In the genomic region with DNA sequence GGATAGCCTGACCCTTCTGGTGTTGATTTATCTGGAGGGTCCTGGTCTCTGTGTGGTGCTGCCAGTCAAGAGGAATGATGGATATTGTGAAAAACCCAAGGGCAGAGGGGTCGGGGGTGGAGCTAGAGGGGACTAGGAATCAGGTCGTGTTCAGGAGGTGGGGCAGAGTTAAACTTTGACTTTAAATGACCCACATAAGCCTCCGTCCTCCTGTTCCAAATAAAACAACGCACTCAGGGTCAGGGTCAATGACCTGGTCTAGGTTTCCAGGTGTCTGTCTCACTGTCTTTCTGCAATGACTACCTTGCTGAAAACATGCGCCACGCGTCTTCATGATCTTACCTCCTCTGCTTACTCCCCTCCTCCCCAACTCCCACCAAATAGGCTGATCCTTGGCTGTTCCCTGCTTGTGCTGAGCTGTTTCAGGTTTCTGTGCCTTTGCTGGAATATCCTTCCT, we compare ENCODE assay signal across 25 cellular contexts. TPM values are rescaled to one million over a fixed set of nuclear protein-coding genes. Genes with fewer than 3 reads are reported as not detected.
DNase-seq lines count a peak whose midpoint lies in the region; ATAC-seq, FAIRE-seq and TF ChIP-seq lines count a peak whose summit lies in the region.
"Had no signal": no experiment of that assay in that cellular context is flagged by ENCODE, and none has a peak within 500 bp of the region (broad histone marks: within the 10 kb centered on the region; RNA-seq: fewer than 3 reads in every experiment).

No MANE protein-coding gene starts in this region.

- intact Hi-C loops in K562 (cut with micrococcal nuclease) (no loop called here), right lobe of liver (cut with DNase I) (no loop called here)

- no peak for FAIRE-seq in K562 (lab: Jason Lieb, UNC)
- FAIRE-seq: G401.6, GM12892 had no signal

- ATAC-seq in K562 (no peak), right lobe of liver (peak; percentile 58 to 76 (median 68)), GM18870 (IDR thresholded peaks at IDR 0.05; ENCODE audit: unreplicated experiment) (no peak)

- H3K79me2 ChIP-seq in K562 (ENCODE audit: control insufficient read depth, insufficient read depth, low read length) (no peaks in the 10 kb centered on the region), smooth muscle cell (ENCODE audit: low read depth) (no peaks in the 10 kb centered on the region)

- peaks cover 2% of the 10 kb centered on the region for H3K36me3 Mint-ChIP-seq in chondrocyte (ENCODE audit: low read depth)
- H3K36me3 Mint-ChIP-seq: CD8-positive, alpha-beta memory T cell had no signal

- TF ChIP-seq POLR2A in K562 (conservative IDR thresholded peaks at IDR 0.05) = no peak
- TF ChIP-seq POLR2A in right lobe of liver (IDR thresholded peaks at IDR 0.05) = no peak

- in situ Hi-C loops in Caki2 (cut with HindIII; ENCODE audit: low pct_unique_long_range_greater_than_20kb, low sequenced_read_pairs) (no loop called here), K562 (cut with MboI) (no loop called here)

- no peak overlapping the region for H3K4me2 ChIP-seq in K562 (ENCODE audit: insufficient read depth, low read length)
- peak overlapping the region; percentile 50 for H3K4me2 ChIP-seq in smooth muscle cell

- H4K20me1 ChIP-seq in K562 (replicated peaks; ENCODE audit: control insufficient read depth, insufficient read depth, low read length) (no peaks in the 10 kb centered on the region), smooth muscle cell (ENCODE audit: low read depth) (no peaks in the 10 kb centered on the region)

- no peak overlapping the region for H3K27ac Mint-ChIP-seq in chondrocyte (ENCODE audit: unreplicated experiment)
- H3K27ac Mint-ChIP-seq: HFFc6 had no signal

- H3K27ac ChIP-seq in K562 (ENCODE audit: extremely low read depth, low read depth, low read length) (no peak overlapping the region), right lobe of liver (peak overlapping the region in 2 of 3 donors; percentile 39 to 74), smooth muscle cell (ENCODE audit: low read depth) (peak overlapping the region; percentile 93)
- H3K27ac ChIP-seq: HL-60 had no signal

- no TSS peak for BruUV-seq in K562 (replicated peaks; lab: Mats Ljungman, UMichigan)

- TF ChIP-seq EP300 in K562 (IDR thresholded peaks at IDR 0.05; ENCODE audit: low read length) = no peak

- H3K27me3 ChIP-seq in K562 (ENCODE audit: control insufficient read depth in 2 of 2, insufficient read depth in 2 of 2, low read length in 2 of 2) (peaks cover 19 to 41% of the 10 kb centered on the region in 2 experiments; a peak in 4 of 5 replicates), right lobe of liver (no peaks in the 10 kb centered on the region), smooth muscle cell (ENCODE audit: low read depth) (no peaks in the 10 kb centered on the region)

- H3K27me3 Mint-ChIP-seq in chondrocyte (ENCODE audit: low read depth) = no peaks in the 10 kb centered on the region

- no peak overlapping the region for H3K4me3 ChIP-seq in K562
- peak overlapping the region in 2 of 3 donors; percentile 62 to 72 for H3K4me3 ChIP-seq in right lobe of liver
- H3K4me3 ChIP-seq in smooth muscle cell = no peak overlapping the region

- DNase-seq in Caki2 (ENCODE audit: low read depth) (peak; percentile 40), K562 (ENCODE audit: extremely low read depth in 1 of 4, low spot score in 3 of 4) (no peak), right lobe of liver (peak; percentile 55 to 93 (median 82)), smooth muscle cell (lab: John Stamatoyannopoulos, UW; ENCODE audit: unreplicated experiment) (no peak), chondrocyte (ENCODE audit: low spot score) (no peak), Ammon's horn (ENCODE audit: low spot score) (no peak), NCI-H345 treated with DMSO at 0.1 percent for 48 hours (lab: John Stamatoyannopoulos, UW; ENCODE audit: unreplicated experiment) (no peak)
- DNase-seq: 8988T; C1 segment of cervical spinal cord; CD8-positive, alpha-beta memory T cell; HFFc6; IMR-90; NCI-H1417 treated with DMSO at 0.1 percent for 48 hours; NCI-H187; NCI-H446 treated with DMSO at 0.1 percent for 48 hours; NCI-H526 treated with DMSO at 0.1 percent for 48 hours; Right ventricle myocardium superior had no signal

- POLR2A ChIA-PET in K562 (lab: Yijun Ruan, JAX) = interaction anchor here (1.0 to 2.0 kb wide), 2 partner anchors 10 to 20 kb away, joined by 3 to 6 read pairs; no protein-coding TSS in a partner anchor

- H3K9me1 ChIP-seq in K562 (ENCODE audit: control insufficient read depth, insufficient read depth, low read length) = no peaks in the 10 kb centered on the region

- H2AFZ ChIP-seq in K562 (ENCODE audit: low read depth, low read length) (no peak overlapping the region), smooth muscle cell (ENCODE audit: low read depth) (no peak overlapping the region)

- H3K4me1 ChIP-seq in K562 (replicated peaks in 1 of 2; ENCODE audit: control insufficient read depth in 2 of 2, insufficient read depth in 2 of 2, low read length in 2 of 2) = peaks cover 0 to 5% of the 10 kb centered on the region in 2 experiments; a peak in 1 of 5 replicates
- peaks cover 0 to 45% (median 16%) of the 10 kb centered on the region in 4 donors for H3K4me1 ChIP-seq in right lobe of liver
- no peaks in the 10 kb centered on the region for H3K4me1 ChIP-seq in smooth muscle cell (ENCODE audit: low read depth)

- 11% methylated on average over 7 of the region's 7 CpGs for WGBS in K562 (ENCODE audit: insufficient coverage, low coverage, missing lambda C conversion rate)
- 26% methylated on average over 5 of the region's 7 CpGs for WGBS in right lobe of liver (ENCODE audit: insufficient coverage, low coverage, low lambda C conversion rate, missing lambda C conversion rate)
- WGBS in smooth muscle cell (ENCODE audit: low lambda C conversion rate) = 85% methylated on average over 7 of the region's 7 CpGs

- no peak overlapping the region; a peak in 1 of 4 replicates for H3K9ac ChIP-seq in K562 (ENCODE audit: insufficient read depth in 1 of 2, low read depth in 2 of 2, low read length in 2 of 2)
- H3K9ac ChIP-seq in smooth muscle cell (ENCODE audit: low read depth) = no peak overlapping the region

- no peak for TF ChIP-seq RAD21 in K562 (CRISPR knock-in tag; conservative IDR thresholded peaks at IDR 0.05 in 1 of 2, IDR thresholded peaks at IDR 0.05 in 1 of 2)

- H3K9me3 ChIP-seq in K562 (replicated peaks; ENCODE audit: control insufficient read depth, insufficient read depth, low read depth, low read length) (0 out of 2 replicates have a peak, but pooled peaks cover 1% of the 10 kb centered on the region), right lobe of liver (no peaks in the 10 kb centered on the region), smooth muscle cell (replicated peaks; ENCODE audit: low read depth) (peaks cover 2% of the 10 kb centered on the region)

- H3K36me3 ChIP-seq in K562 (ENCODE audit: control insufficient read depth, insufficient read depth, low read length) (no peaks in the 10 kb centered on the region), right lobe of liver (no peaks in the 10 kb centered on the region), smooth muscle cell (ENCODE audit: low read depth) (no peaks in the 10 kb centered on the region)

- CTCF ChIA-PET in K562 (lab: Yijun Ruan, JAX; ENCODE audit: low intra/inter-chr PET ratio) = no interaction called here

- no peak overlapping the region for H3K4me3 Mint-ChIP-seq in chondrocyte (ENCODE audit: unreplicated experiment)
- H3K4me3 Mint-ChIP-seq: CD8-positive, alpha-beta memory T cell; HFFc6 had no signal

- H3K9me3 Mint-ChIP-seq in chondrocyte (ENCODE audit: low read depth) = peaks cover 6% of the 10 kb centered on the region

- H3K4me1 Mint-ChIP-seq in chondrocyte (ENCODE audit: low read depth) = peaks cover 7% of the 10 kb centered on the region
- H3K4me1 Mint-ChIP-seq: CD8-positive, alpha-beta memory T cell had no signal

- TF ChIP-seq CTCF in K562 (IDR thresholded peaks at IDR 0.05 in 2 of 3, conservative IDR thresholded peaks at IDR 0.05 in 1 of 3; ENCODE audit: insufficient read depth in 2 of 3, low read depth in 1 of 3, low read length in 3 of 3) (no peak), right lobe of liver (IDR thresholded peaks at IDR 0.05) (no peak), smooth muscle cell (IDR thresholded peaks at IDR 0.05; ENCODE audit: borderline replicate concordance, insufficient read depth, poor library complexity, severe bottlenecking) (no peak), chondrocyte (IDR thresholded peaks at IDR 0.05) (no peak)

- H3F3A ChIP-seq in smooth muscle cell (ENCODE audit: low read depth) = no peaks in the 10 kb centered on the region

RNA-seq across cellular contexts. Expression of a gene that starts 14.7 kb away (rescaled TPM):
- total RNA-seq in Caki2 (2014; rRNA removed; shearing (Covaris generic); ENCODE audit: low replicate concordance) = 0.17 TPM in 1 of 2 replicates, not detected in the other
- total RNA-seq in K562 (2011; cell fraction: chromatin; rRNA removed; ENCODE audit: low replicate concordance) = 2.1 and 2.8 TPM in 2 replicates
- 1.2 and 1.6 TPM in 2 replicates for total RNA-seq in K562 (2011; cell fraction: nucleolus; rRNA removed)
- total RNA-seq in K562 (2011; cell fraction: nucleoplasm; rRNA removed) = 1.5 and 1.6 TPM in 2 replicates
- total RNA-seq in K562 (2014; rRNA removed) = 0.09 and 0.16 TPM in 2 replicates
- total RNA-seq in K562 (2014; rRNA removed; fragmentation: Illumina TruSeq; extraction: Trizol) = 0.06 TPM in 1 of 2 replicates, not detected in the other
- total RNA-seq in K562 (2015; rRNA removed; fragmentation: Illumina TruSeq; extraction: Trizol) = 0.14 and 0.23 TPM in 2 replicates
- total RNA-seq in K562 (2021) = 0.42 and 0.47 TPM in 2 replicates
- polyA plus RNA-seq in K562 (2011; rRNA removed) = 0.22 and 0.55 TPM in 2 replicates
- 0.13 and 0.31 TPM in 2 replicates for polyA plus RNA-seq in K562 (2011; cell fraction: cytosol; rRNA removed)
- 2.5 and 2.9 TPM in 2 replicates for polyA plus RNA-seq in K562 (2011; cell fraction: nucleus; rRNA removed)
- polyA plus RNA-seq in K562 (2012) = 0.17 and 0.69 TPM in 2 replicates
- 0.25 and 0.27 TPM in 2 replicates for polyA plus RNA-seq in K562 (2014; fragmentation: Illumina TruSeq; extraction: Trizol)
- not detected for polyA plus RNA-seq in K562 (2014; fragmentation: Nextera tagmentation; extraction: Ambion mirVana)
- 0.23 and 0.32 TPM in 2 replicates for polyA plus RNA-seq in K562 (2014; rRNA removed)
- 0.07 and 0.30 TPM in 2 replicates for polyA minus RNA-seq in K562 (2011; rRNA and poly(A)+ RNA removed)
- not detected in 2 replicates for polyA minus RNA-seq in K562 (2011; cell fraction: cytosol; rRNA and poly(A)+ RNA removed)
- polyA minus RNA-seq in K562 (2011; cell fraction: nucleus; rRNA and poly(A)+ RNA removed) = 0.44 and 0.54 TPM in 2 replicates
- 10 to 100 TPM in 2 of 6 experiments, 1 to 10 TPM in 4; 3.9 to 14.9 (median 7.1) TPM for total RNA-seq in right lobe of liver
- 0.63 and 0.90 TPM in 2 replicates for total RNA-seq in smooth muscle cell
- polyA plus RNA-seq in smooth muscle cell = 0.65 and 1.5 TPM in 2 replicates
- 0.53 to 17.4 TPM (median 15.5 TPM) in 3 replicates for total RNA-seq in chondrocyte
- total RNA-seq: IMR-90 had no signal
- polyA plus RNA-seq: CD8-positive, alpha-beta memory T cell had no signal

RNA-seq across cellular contexts. Expression of a gene that starts 21.3 kb away (rescaled TPM):
- total RNA-seq in Caki2 (2014; rRNA removed; shearing (Covaris generic); ENCODE audit: low replicate concordance) = 0.38 TPM in 1 of 2 replicates, not detected in the other
- total RNA-seq in K562 (2011; cell fraction: chromatin; rRNA removed; ENCODE audit: low replicate concordance) = 6.7 and 16.0 TPM in 2 replicates
- total RNA-seq in K562 (2011; cell fraction: nucleolus; rRNA removed) = 9.3 and 11.5 TPM in 2 replicates
- total RNA-seq in K562 (2011; cell fraction: nucleoplasm; rRNA removed) = 6.6 and 7.0 TPM in 2 replicates
- 0.36 and 0.69 TPM in 2 replicates for total RNA-seq in K562 (2014; rRNA removed)
- 0.29 and 0.35 TPM in 2 replicates for total RNA-seq in K562 (2014; rRNA removed; fragmentation: Illumina TruSeq; extraction: Trizol)
- 0.49 and 0.58 TPM in 2 replicates for total RNA-seq in K562 (2015; rRNA removed; fragmentation: Illumina TruSeq; extraction: Trizol)
- total RNA-seq in K562 (2021) = 0.91 and 1.1 TPM in 2 replicates
- 0.49 and 0.54 TPM in 2 replicates for polyA plus RNA-seq in K562 (2011; rRNA removed)
- polyA plus RNA-seq in K562 (2011; cell fraction: cytosol; rRNA removed) = 0.52 and 0.79 TPM in 2 replicates
- polyA plus RNA-seq in K562 (2011; cell fraction: nucleus; rRNA removed) = 3.3 and 4.4 TPM in 2 replicates
- 0.38 and 0.72 TPM in 2 replicates for polyA plus RNA-seq in K562 (2012)
- 0.37 and 0.51 TPM in 2 replicates for polyA plus RNA-seq in K562 (2014; fragmentation: Illumina TruSeq; extraction: Trizol)
- under 1 TPM; 0.08 to 0.11 TPM for polyA plus RNA-seq in K562 (2014; fragmentation: Nextera tagmentation; extraction: Ambion mirVana)
- 0.88 TPM in 2 replicates for polyA plus RNA-seq in K562 (2014; rRNA removed)
- 0.69 and 0.95 TPM in 2 replicates for polyA minus RNA-seq in K562 (2011; rRNA and poly(A)+ RNA removed)
- 0.48 TPM in 1 of 2 replicates, not detected in the other for polyA minus RNA-seq in K562 (2011; cell fraction: cytosol; rRNA and poly(A)+ RNA removed)
- 3.6 and 4.2 TPM in 2 replicates for polyA minus RNA-seq in K562 (2011; cell fraction: nucleus; rRNA and poly(A)+ RNA removed)
- total RNA-seq in right lobe of liver = 1 to 10 TPM in 4 of 6 experiments, under 1 TPM in 2; 0.62 to 2.0 (median 1.4) TPM
- total RNA-seq in smooth muscle cell = 1.6 and 2.3 TPM in 2 replicates
- 0.91 and 2.1 TPM in 2 replicates for polyA plus RNA-seq in smooth muscle cell
- 1.4 to 2.2 TPM (median 1.4 TPM) in 3 replicates for total RNA-seq in chondrocyte

RNA-seq across cellular contexts. Expression of a gene that starts 32.5 kb away (rescaled TPM):
- total RNA-seq in Caki2 (2014; rRNA removed; shearing (Covaris generic); ENCODE audit: low replicate concordance) = 61.1 and 83.1 TPM in 2 replicates
- total RNA-seq in K562 (2011; cell fraction: chromatin; rRNA removed; ENCODE audit: low replicate concordance) = 68.2 and 105 TPM in 2 replicates
- 64.3 and 78.7 TPM in 2 replicates for total RNA-seq in K562 (2011; cell fraction: nucleolus; rRNA removed)
- 82.3 and 119 TPM in 2 replicates for total RNA-seq in K562 (2011; cell fraction: nucleoplasm; rRNA removed)
- total RNA-seq in K562 (2014; rRNA removed) (141 and 143 TPM in 2 replicates), K562 (2014; rRNA removed; fragmentation: Illumina TruSeq; extraction: Trizol) (137 and 145 TPM in 2 replicates), K562 (2015; rRNA removed; fragmentation: Illumina TruSeq; extraction: Trizol) (128 and 131 TPM in 2 replicates), K562 (2021) (228 and 239 TPM in 2 replicates), right lobe of liver (10 to 100 TPM; 33.6 to 72.1 (median 42.8) TPM), smooth muscle cell (56.5 and 67.1 TPM in 2 replicates), chondrocyte (99.7 to 117 TPM (median 111 TPM) in 3 replicates)
- polyA plus RNA-seq in K562 (2011; rRNA removed) (86.5 and 167 TPM in 2 replicates), K562 (2014; fragmentation: Illumina TruSeq; extraction: Trizol) (272 and 275 TPM in 2 replicates), K562 (2014; fragmentation: Nextera tagmentation; extraction: Ambion mirVana) (10 to 100 TPM; 31.2 to 43.2 TPM), K562 (2014; rRNA removed) (177 and 180 TPM in 2 replicates), smooth muscle cell (85.3 and 87.0 TPM in 2 replicates)
- 83.3 and 119 TPM in 2 replicates for polyA plus RNA-seq in K562 (2011; cell fraction: cytosol; rRNA removed)
- polyA plus RNA-seq in K562 (2011; cell fraction: nucleus; rRNA removed) = 44.6 and 64.5 TPM in 2 replicates
- 103 and 158 TPM in 2 replicates for polyA plus RNA-seq in K562 (2012)
- polyA minus RNA-seq in K562 (2011; rRNA and poly(A)+ RNA removed) = 71.7 and 138 TPM in 2 replicates
- 27.7 and 69.4 TPM in 2 replicates for polyA minus RNA-seq in K562 (2011; cell fraction: cytosol; rRNA and poly(A)+ RNA removed)
- polyA minus RNA-seq in K562 (2011; cell fraction: nucleus; rRNA and poly(A)+ RNA removed) = 27.6 and 29.9 TPM in 2 replicates

RNA-seq across cellular contexts. Expression of a gene that starts 34.9 kb away (rescaled TPM):
- total RNA-seq in Caki2 (2014; rRNA removed; shearing (Covaris generic); ENCODE audit: low replicate concordance) = not detected in 2 replicates
- total RNA-seq in K562 (2011; cell fraction: chromatin; rRNA removed; ENCODE audit: low replicate concordance) = not detected in 2 replicates
- total RNA-seq in K562 (2011; cell fraction: nucleolus; rRNA removed) = not detected in 2 replicates
- total RNA-seq in K562 (2011; cell fraction: nucleoplasm; rRNA removed) = not detected in 2 replicates
- total RNA-seq in K562 (2014; rRNA removed) (not detected in 2 replicates), K562 (2014; rRNA removed; fragmentation: Illumina TruSeq; extraction: Trizol) (not detected in 2 replicates), K562 (2015; rRNA removed; fragmentation: Illumina TruSeq; extraction: Trizol) (not detected in 2 replicates), K562 (2021) (not detected in 2 replicates), right lobe of liver (100 to 1,000 TPM in 5 of 6 experiments, 10 to 100 TPM in 1; 64.5 to 505 (median 185) TPM), smooth muscle cell (not detected in 2 replicates), chondrocyte (not detected in 3 replicates)
- polyA plus RNA-seq in K562 (2011; rRNA removed) (not detected in 2 replicates), K562 (2014; fragmentation: Illumina TruSeq; extraction: Trizol) (not detected in 2 replicates), K562 (2014; fragmentation: Nextera tagmentation; extraction: Ambion mirVana) (not detected), K562 (2014; rRNA removed) (not detected in 2 replicates), smooth muscle cell (not detected in 2 replicates)
- polyA plus RNA-seq in K562 (2011; cell fraction: cytosol; rRNA removed) = not detected in 2 replicates
- polyA plus RNA-seq in K562 (2011; cell fraction: nucleus; rRNA removed) = not detected in 2 replicates
- not detected in 2 replicates for polyA plus RNA-seq in K562 (2012)
- not detected in 2 replicates for polyA minus RNA-seq in K562 (2011; rRNA and poly(A)+ RNA removed)
- not detected in 2 replicates for polyA minus RNA-seq in K562 (2011; cell fraction: cytosol; rRNA and poly(A)+ RNA removed)
- not detected in 2 replicates for polyA minus RNA-seq in K562 (2011; cell fraction: nucleus; rRNA and poly(A)+ RNA removed)
- total RNA-seq: CD8-positive, alpha-beta memory T cell; Daoy; H4; HFFc6; HT-29; IMR-90; Right ventricle myocardium superior; SK-MEL-5 had no signal
- polyA plus RNA-seq: CD8-positive, alpha-beta memory T cell; IMR-90 had no signal

RNA-seq across cellular contexts. Expression of a gene that starts 41.6 kb away (rescaled TPM):
- 107 and 132 TPM in 2 replicates for total RNA-seq in Caki2 (2014; rRNA removed; shearing (Covaris generic); ENCODE audit: low replicate concordance)
- total RNA-seq in K562 (2011; cell fraction: chromatin; rRNA removed; ENCODE audit: low replicate concordance) = 121 and 124 TPM in 2 replicates
- total RNA-seq in K562 (2011; cell fraction: nucleolus; rRNA removed) = 64.5 and 68.4 TPM in 2 replicates
- total RNA-seq in K562 (2011; cell fraction: nucleoplasm; rRNA removed) = 66.9 and 85.1 TPM in 2 replicates
- total RNA-seq in K562 (2014; rRNA removed) = 81.1 and 81.7 TPM in 2 replicates
- total RNA-seq in K562 (2014; rRNA removed; fragmentation: Illumina TruSeq; extraction: Trizol) = 49.6 and 58.6 TPM in 2 replicates
- 48.1 and 52.7 TPM in 2 replicates for total RNA-seq in K562 (2015; rRNA removed; fragmentation: Illumina TruSeq; extraction: Trizol)
- total RNA-seq in K562 (2021) = 52.3 and 57.3 TPM in 2 replicates
- 34.1 and 55.9 TPM in 2 replicates for polyA plus RNA-seq in K562 (2011; rRNA removed)
- polyA plus RNA-seq in K562 (2011; cell fraction: cytosol; rRNA removed) = 24.3 and 49.2 TPM in 2 replicates
- polyA plus RNA-seq in K562 (2011; cell fraction: nucleus; rRNA removed) = 77.8 and 107 TPM in 2 replicates
- 37.5 and 43.1 TPM in 2 replicates for polyA plus RNA-seq in K562 (2012)
- 57.8 and 68.1 TPM in 2 replicates for polyA plus RNA-seq in K562 (2014; fragmentation: Illumina TruSeq; extraction: Trizol)
- polyA plus RNA-seq in K562 (2014; fragmentation: Nextera tagmentation; extraction: Ambion mirVana) = 10 to 100 TPM; 26.0 to 28.6 TPM
- 64.7 and 71.5 TPM in 2 replicates for polyA plus RNA-seq in K562 (2014; rRNA removed)
- polyA minus RNA-seq in K562 (2011; rRNA and poly(A)+ RNA removed) = 41.0 and 65.0 TPM in 2 replicates
- polyA minus RNA-seq in K562 (2011; cell fraction: cytosol; rRNA and poly(A)+ RNA removed) = 19.1 and 28.2 TPM in 2 replicates
- polyA minus RNA-seq in K562 (2011; cell fraction: nucleus; rRNA and poly(A)+ RNA removed) = 44.0 and 47.8 TPM in 2 replicates
- 10 to 100 TPM; 29.6 to 48.8 (median 37.4) TPM for total RNA-seq in right lobe of liver
- 57.5 and 66.5 TPM in 2 replicates for total RNA-seq in smooth muscle cell
- polyA plus RNA-seq in smooth muscle cell = 54.8 and 61.9 TPM in 2 replicates
- 55.3 to 71.6 TPM (median 60.5 TPM) in 3 replicates for total RNA-seq in chondrocyte

Comparison
In these comparisons a context has a peak if more than half of its experiments do, and no peak if none do; other contexts are left out.
1. DNase-seq: peak in Caki2 (single experiment) and right lobe of liver (3 of 3); none in K562 (0 of 4), smooth muscle cell (single experiment), chondrocyte (single experiment), Ammon's horn (single experiment) and NCI-H345 treated with DMSO at 0.1 percent for 48 hours (single experiment).
2. ATAC-seq: peak in right lobe of liver (4 of 4); none in K562 (single experiment) and GM18870 (single experiment).
3. H3K4me3 ChIP-seq: peak in right lobe of liver (2 of 3); none in K562 (single experiment) and smooth muscle cell (single experiment).